1 cellular context compared by ENCODE assay signal in genomic region chr4:15153662-15154061, GRCh38.
A peak's percentile ranks its signal among the peaks of the same experiment; 100 is the strongest.
TF ChIP-seq lines count a peak whose summit lies in the region.

No MANE protein-coding gene starts in this region.

TF ChIP-seq in K562, 482 proteins besides CTCF, POLR2A, EP300 and RAD21 (continued from another document and continues in another):
- TF ChIP-seq ZNF280B (CRISPR knock-in tag; IDR thresholded peaks at IDR 0.05): no peak
- no peak for TF ChIP-seq RBFOX2 (IDR thresholded peaks at IDR 0.05; ENCODE audit: low read depth, low read length)
- TF ChIP-seq HCFC1 (IDR thresholded peaks at IDR 0.05; ENCODE audit: low read depth, low read length): no peak
- peak; percentile 94 for TF ChIP-seq ARID1B (IDR thresholded peaks at IDR 0.05)
- TF ChIP-seq BMI1 (IDR thresholded peaks at IDR 0.05; ENCODE audit: low read length): no peak
- TF ChIP-seq IRF2 (CRISPR knock-in tag; IDR thresholded peaks at IDR 0.05): no peak
- TF ChIP-seq CEBPG (CRISPR knock-in tag; IDR thresholded peaks at IDR 0.05): no peak
- no peak for TF ChIP-seq CEBPG (tag; conservative IDR thresholded peaks at IDR 0.05 in 1 of 2, IDR thresholded peaks at IDR 0.05 in 1 of 2)
- TF ChIP-seq HOXB6 (CRISPR knock-in tag; IDR thresholded peaks at IDR 0.05; ENCODE audit: borderline replicate concordance): no peak
- TF ChIP-seq ZNF324 (CRISPR knock-in tag; IDR thresholded peaks at IDR 0.05): no peak
- no peak for TF ChIP-seq ZFPM2 (CRISPR knock-in tag; IDR thresholded peaks at IDR 0.05)
- no peak for TF ChIP-seq BHLHE40 (IDR thresholded peaks at IDR 0.05; ENCODE audit: low read length)
- TF ChIP-seq PML (IDR thresholded peaks at IDR 0.05; ENCODE audit: low read length): no peak
- TF ChIP-seq, protein P1, sequence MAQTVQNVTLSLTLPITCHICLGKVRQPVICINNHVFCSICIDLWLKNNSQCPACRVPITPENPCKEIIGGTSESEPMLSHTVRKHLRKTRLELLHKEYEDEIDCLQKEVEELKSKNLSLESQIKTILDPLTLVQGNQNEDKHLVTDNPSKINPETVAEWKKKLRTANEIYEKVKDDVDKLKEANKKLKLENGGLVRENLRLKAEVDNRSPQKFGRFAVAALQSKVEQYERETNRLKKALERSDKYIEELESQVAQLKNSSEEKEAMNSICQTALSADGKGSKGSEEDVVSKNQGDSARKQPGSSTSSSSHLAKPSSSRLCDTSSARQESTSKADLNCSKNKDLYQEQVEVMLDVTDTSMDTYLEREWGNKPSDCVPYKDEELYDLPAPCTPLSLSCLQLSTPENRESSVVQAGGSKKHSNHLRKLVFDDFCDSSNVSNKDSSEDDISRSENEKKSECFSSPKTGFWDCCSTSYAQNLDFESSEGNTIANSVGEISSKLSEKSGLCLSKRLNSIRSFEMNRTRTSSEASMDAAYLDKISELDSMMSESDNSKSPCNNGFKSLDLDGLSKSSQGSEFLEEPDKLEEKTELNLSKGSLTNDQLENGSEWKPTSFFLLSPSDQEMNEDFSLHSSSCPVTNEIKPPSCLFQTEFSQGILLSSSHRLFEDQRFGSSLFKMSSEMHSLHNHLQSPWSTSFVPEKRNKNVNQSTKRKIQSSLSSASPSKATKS (CRISPR knock-in tag; IDR thresholded peaks at IDR 0.05): no peak
- TF ChIP-seq TAF9B (IDR thresholded peaks at IDR 0.05; ENCODE audit: partially characterized antibody): peak; percentile 36
- TF ChIP-seq ZNF655 (CRISPR knock-in tag; IDR thresholded peaks at IDR 0.05): no peak
- no peak for TF ChIP-seq SIRT6 (IDR thresholded peaks at IDR 0.05; ENCODE audit: low read depth, low read length)
- TF ChIP-seq ZNF146 (CRISPR knock-in tag; IDR thresholded peaks at IDR 0.05; ENCODE audit: unreplicated experiment): no peak
- TF ChIP-seq NFYB (IDR thresholded peaks at IDR 0.05; ENCODE audit: extremely low read depth, insufficient read length): no peak
- no peak for TF ChIP-seq SMARCA5 (IDR thresholded peaks at IDR 0.05)
- no peak for TF ChIP-seq XRCC3 (IDR thresholded peaks at IDR 0.05)
- TF ChIP-seq SMARCE1 (IDR thresholded peaks at IDR 0.05): peak; percentile 97
- no peak for TF ChIP-seq SAFB (IDR thresholded peaks at IDR 0.05; ENCODE audit: borderline replicate concordance, low read depth, low read length)
- no peak for TF ChIP-seq NR0B1 (IDR thresholded peaks at IDR 0.05; ENCODE audit: partially characterized antibody)
- no peak for TF ChIP-seq NFATC3 (IDR thresholded peaks at IDR 0.05)
- TF ChIP-seq, protein P2, sequence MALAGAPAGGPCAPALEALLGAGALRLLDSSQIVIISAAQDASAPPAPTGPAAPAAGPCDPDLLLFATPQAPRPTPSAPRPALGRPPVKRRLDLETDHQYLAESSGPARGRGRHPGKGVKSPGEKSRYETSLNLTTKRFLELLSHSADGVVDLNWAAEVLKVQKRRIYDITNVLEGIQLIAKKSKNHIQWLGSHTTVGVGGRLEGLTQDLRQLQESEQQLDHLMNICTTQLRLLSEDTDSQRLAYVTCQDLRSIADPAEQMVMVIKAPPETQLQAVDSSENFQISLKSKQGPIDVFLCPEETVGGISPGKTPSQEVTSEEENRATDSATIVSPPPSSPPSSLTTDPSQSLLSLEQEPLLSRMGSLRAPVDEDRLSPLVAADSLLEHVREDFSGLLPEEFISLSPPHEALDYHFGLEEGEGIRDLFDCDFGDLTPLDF (CRISPR knock-in tag; IDR thresholded peaks at IDR 0.05): no peak
- peak; percentile 85 for TF ChIP-seq FOSL1 (tag; conservative IDR thresholded peaks at IDR 0.05)
- TF ChIP-seq, protein P3, sequence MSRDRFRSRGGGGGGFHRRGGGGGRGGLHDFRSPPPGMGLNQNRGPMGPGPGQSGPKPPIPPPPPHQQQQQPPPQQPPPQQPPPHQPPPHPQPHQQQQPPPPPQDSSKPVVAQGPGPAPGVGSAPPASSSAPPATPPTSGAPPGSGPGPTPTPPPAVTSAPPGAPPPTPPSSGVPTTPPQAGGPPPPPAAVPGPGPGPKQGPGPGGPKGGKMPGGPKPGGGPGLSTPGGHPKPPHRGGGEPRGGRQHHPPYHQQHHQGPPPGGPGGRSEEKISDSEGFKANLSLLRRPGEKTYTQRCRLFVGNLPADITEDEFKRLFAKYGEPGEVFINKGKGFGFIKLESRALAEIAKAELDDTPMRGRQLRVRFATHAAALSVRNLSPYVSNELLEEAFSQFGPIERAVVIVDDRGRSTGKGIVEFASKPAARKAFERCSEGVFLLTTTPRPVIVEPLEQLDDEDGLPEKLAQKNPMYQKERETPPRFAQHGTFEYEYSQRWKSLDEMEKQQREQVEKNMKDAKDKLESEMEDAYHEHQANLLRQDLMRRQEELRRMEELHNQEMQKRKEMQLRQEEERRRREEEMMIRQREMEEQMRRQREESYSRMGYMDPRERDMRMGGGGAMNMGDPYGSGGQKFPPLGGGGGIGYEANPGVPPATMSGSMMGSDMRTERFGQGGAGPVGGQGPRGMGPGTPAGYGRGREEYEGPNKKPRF (IDR thresholded peaks at IDR 0.05; ENCODE audit: low read depth, low read length): no peak
- no peak for TF ChIP-seq RUNX1 (IDR thresholded peaks at IDR 0.05; ENCODE audit: low read depth)
- TF ChIP-seq GTF2F1 (IDR thresholded peaks at IDR 0.05; ENCODE audit: low read depth, low read length): no peak
- no peak for TF ChIP-seq NCOA2 (IDR thresholded peaks at IDR 0.05; ENCODE audit: partially characterized antibody in 2 of 2)
- TF ChIP-seq MECOM (CRISPR knock-in tag; IDR thresholded peaks at IDR 0.05): 0 out of 2 replicates have a peak, but pooled peaks have one; percentile 19
- TF ChIP-seq, protein P4, sequence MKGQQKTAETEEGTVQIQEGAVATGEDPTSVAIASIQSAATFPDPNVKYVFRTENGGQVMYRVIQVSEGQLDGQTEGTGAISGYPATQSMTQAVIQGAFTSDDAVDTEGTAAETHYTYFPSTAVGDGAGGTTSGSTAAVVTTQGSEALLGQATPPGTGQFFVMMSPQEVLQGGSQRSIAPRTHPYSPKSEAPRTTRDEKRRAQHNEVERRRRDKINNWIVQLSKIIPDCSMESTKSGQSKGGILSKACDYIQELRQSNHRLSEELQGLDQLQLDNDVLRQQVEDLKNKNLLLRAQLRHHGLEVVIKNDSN (CRISPR knock-in tag; IDR thresholded peaks at IDR 0.05): no peak
- peak; percentile 21 for TF ChIP-seq E2F8 (IDR thresholded peaks at IDR 0.05; ENCODE audit: low read depth, partially characterized antibody)
- no peak for TF ChIP-seq PTRF (tag; IDR thresholded peaks at IDR 0.05)
- TF ChIP-seq THRAP3 (IDR thresholded peaks at IDR 0.05; ENCODE audit: borderline replicate concordance): peak; percentile 85; the same call in 1 of the 2 replicates
- TF ChIP-seq TSHZ1 (CRISPR knock-in tag; IDR thresholded peaks at IDR 0.05): no peak
- no peak for TF ChIP-seq CBX8 (IDR thresholded peaks at IDR 0.05; ENCODE audit: borderline replicate concordance, extremely low read depth, low read depth, low read length, poor library complexity, severe bottlenecking)
- no peak for TF ChIP-seq SMAD2 (IDR thresholded peaks at IDR 0.05; ENCODE audit: low read depth, low read length)
- no peak for TF ChIP-seq ZNF408 (CRISPR knock-in tag; IDR thresholded peaks at IDR 0.05; ENCODE audit: low read depth)
- TF ChIP-seq, protein P5, sequence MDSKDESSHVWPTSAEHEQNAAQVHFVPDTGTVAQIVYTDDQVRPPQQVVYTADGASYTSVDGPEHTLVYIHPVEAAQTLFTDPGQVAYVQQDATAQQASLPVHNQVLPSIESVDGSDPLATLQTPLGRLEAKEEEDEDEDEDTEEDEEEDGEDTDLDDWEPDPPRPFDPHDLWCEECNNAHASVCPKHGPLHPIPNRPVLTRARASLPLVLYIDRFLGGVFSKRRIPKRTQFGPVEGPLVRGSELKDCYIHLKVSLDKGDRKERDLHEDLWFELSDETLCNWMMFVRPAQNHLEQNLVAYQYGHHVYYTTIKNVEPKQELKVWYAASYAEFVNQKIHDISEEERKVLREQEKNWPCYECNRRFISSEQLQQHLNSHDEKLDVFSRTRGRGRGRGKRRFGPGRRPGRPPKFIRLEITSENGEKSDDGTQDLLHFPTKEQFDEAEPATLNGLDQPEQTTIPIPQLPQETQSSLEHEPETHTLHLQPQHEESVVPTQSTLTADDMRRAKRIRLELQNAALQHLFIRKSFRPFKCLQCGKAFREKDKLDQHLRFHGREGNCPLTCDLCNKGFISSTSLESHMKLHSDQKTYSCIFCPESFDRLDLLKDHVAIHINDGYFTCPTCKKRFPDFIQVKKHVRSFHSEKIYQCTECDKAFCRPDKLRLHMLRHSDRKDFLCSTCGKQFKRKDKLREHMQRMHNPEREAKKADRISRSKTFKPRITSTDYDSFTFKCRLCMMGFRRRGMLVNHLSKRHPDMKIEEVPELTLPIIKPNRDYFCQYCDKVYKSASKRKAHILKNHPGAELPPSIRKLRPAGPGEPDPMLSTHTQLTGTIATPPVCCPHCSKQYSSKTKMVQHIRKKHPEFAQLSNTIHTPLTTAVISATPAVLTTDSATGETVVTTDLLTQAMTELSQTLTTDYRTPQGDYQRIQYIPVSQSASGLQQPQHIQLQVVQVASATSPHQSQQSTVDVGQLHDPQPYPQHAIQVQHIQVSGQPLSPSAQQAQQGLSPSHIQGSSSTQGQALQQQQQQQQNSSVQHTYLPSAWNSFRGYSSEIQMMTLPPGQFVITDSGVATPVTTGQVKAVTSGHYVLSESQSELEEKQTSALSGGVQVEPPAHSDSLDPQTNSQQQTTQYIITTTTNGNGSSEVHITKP (IDR thresholded peaks at IDR 0.05; ENCODE audit: partially characterized antibody): peak; percentile 51
